ENCODE assay signal across 24 cellular contexts in genomic region chr3:84439476-84439875, GRCh38.
"Had no signal": no experiment of that assay in that cellular context is flagged by ENCODE, and none has a peak within 500 bp of the region (broad histone marks: within the 10 kb centered on the region; RNA-seq: fewer than 3 reads in every experiment).

No MANE protein-coding gene starts in this region.

- H3K36me3 Mint-ChIP-seq: activated CD8-positive, alpha-beta memory T cell treated with anti-CD3 and anti-CD28 coated beads, Interleukin-2, amount 10 ng/mL, durations not matched to agents 7 days and 5 days; naive thymus-derived CD4-positive, alpha-beta T cell; neural progenitor cell had no signal

- H3K27ac Mint-ChIP-seq: activated CD4-positive, alpha-beta T cell treated with anti-CD3 and anti-CD28 coated beads, Interleukin-2, amount 10 ng/mL, durations not matched to agents 7 days and 5 days; activated CD8-positive, alpha-beta memory T cell treated with anti-CD3 and anti-CD28 coated beads, Interleukin-2, amount 10 ng/mL, durations not matched to agents 7 days and 5 days; activated CD8-positive, alpha-beta T cell treated with anti-CD3 and anti-CD28 coated beads for 36 hours; activated naive CD8-positive, alpha-beta T cell treated with anti-CD3 and anti-CD28 coated beads, Interleukin-2, amount 50 U/mL, for 24 hours; dendritic cell treated with granulocyte-macrophage colony-stimulating factor and Interleukin-4, amounts not matched to agents 40 ng/mL and 50 ng/mL, for 4 days; progenitor cell of endocrine pancreas had no signal

- ATAC-seq: activated CD4-positive, CD25-positive, alpha-beta regulatory T cell treated with anti-CD3 and anti-CD28 coated beads, Interleukin-2, amount 50 U/mL, for 24 hours; activated CD8-positive, alpha-beta memory T cell treated with anti-CD3 and anti-CD28 coated beads, Interleukin-2, amount 10 ng/mL, durations not matched to agents 7 days and 5 days; activated CD8-positive, alpha-beta T cell treated with anti-CD3 and anti-CD28 coated beads for 36 hours; activated naive CD8-positive, alpha-beta T cell treated with anti-CD3 and anti-CD28 coated beads, Interleukin-2, amount 50 U/mL, for 24 hours; body of pancreas; esophagus mucosa; gastrocnemius medialis; naive thymus-derived CD4-positive, alpha-beta T cell had no signal

- H3K27me3 Mint-ChIP-seq: activated CD4-positive, alpha-beta T cell treated with anti-CD3 and anti-CD28 coated beads, Interleukin-2, amount 10 ng/mL, durations not matched to agents 7 days and 5 days; activated CD8-positive, alpha-beta memory T cell treated with anti-CD3 and anti-CD28 coated beads, Interleukin-2, amount 10 ng/mL, durations not matched to agents 7 days and 5 days; activated CD8-positive, alpha-beta T cell treated with anti-CD3 and anti-CD28 coated beads for 36 hours; activated naive CD8-positive, alpha-beta T cell treated with anti-CD3 and anti-CD28 coated beads, Interleukin-2, amount 50 U/mL, for 24 hours; dendritic cell treated with granulocyte-macrophage colony-stimulating factor and Interleukin-4, amounts not matched to agents 40 ng/mL and 50 ng/mL, for 4 days; naive thymus-derived CD4-positive, alpha-beta T cell; progenitor cell of endocrine pancreas had no signal

- DNase-seq: activated CD4-positive, alpha-beta T cell treated with anti-CD3 and anti-CD28 coated beads, Interleukin-2, amount 10 ng/mL, durations not matched to agents 7 days and 5 days; activated CD8-positive, alpha-beta memory T cell treated with anti-CD3 and anti-CD28 coated beads, Interleukin-2, amount 10 ng/mL, durations not matched to agents 7 days and 5 days; activated CD8-positive, alpha-beta T cell treated with anti-CD3 and anti-CD28 coated beads for 36 hours; activated gamma-delta T cell; activated naive CD4-positive, alpha-beta T cell treated with anti-CD3 and anti-CD28 coated beads, Interleukin-2, amount 50 U/mL, for 16 hours; activated naive CD8-positive, alpha-beta T cell treated with anti-CD3 and anti-CD28 coated beads, Interleukin-2, amount 50 U/mL, for 24 hours; activated T-cell treated with anti-CD3 and anti-CD28 coated beads for 4 hours; body of pancreas; caudate nucleus; effector CD4-positive, alpha-beta T cell; gastrocnemius medialis; hippocampal formation; left ventricle myocardium inferior; naive thymus-derived CD4-positive, alpha-beta T cell; spleen; stimulated activated CD4-positive, alpha-beta T cell treated with anti-CD3 and anti-CD28 coated beads, Interleukin-4, amount 100 ng/mL, for 1 hour; stimulated activated naive CD4-positive, alpha-beta T cell treated with Interleukin-2 at 50 U/mL for 16 hours; upper lobe of left lung had no signal

- H3K4me3 Mint-ChIP-seq: activated CD4-positive, alpha-beta T cell treated with anti-CD3 and anti-CD28 coated beads, Interleukin-2, amount 10 ng/mL, durations not matched to agents 7 days and 5 days; activated CD8-positive, alpha-beta memory T cell treated with anti-CD3 and anti-CD28 coated beads, Interleukin-2, amount 10 ng/mL, durations not matched to agents 7 days and 5 days; activated CD8-positive, alpha-beta T cell treated with anti-CD3 and anti-CD28 coated beads for 36 hours; activated naive CD8-positive, alpha-beta T cell treated with anti-CD3 and anti-CD28 coated beads, Interleukin-2, amount 50 U/mL, for 24 hours; dendritic cell treated with granulocyte-macrophage colony-stimulating factor and Interleukin-4, amounts not matched to agents 40 ng/mL and 50 ng/mL, for 4 days; naive thymus-derived CD4-positive, alpha-beta T cell; neural progenitor cell had no signal

- H3K4me1 Mint-ChIP-seq: activated CD4-positive, alpha-beta T cell treated with anti-CD3 and anti-CD28 coated beads, Interleukin-2, amount 10 ng/mL, durations not matched to agents 7 days and 5 days; activated CD8-positive, alpha-beta memory T cell treated with anti-CD3 and anti-CD28 coated beads, Interleukin-2, amount 10 ng/mL, durations not matched to agents 7 days and 5 days; activated naive CD8-positive, alpha-beta T cell treated with anti-CD3 and anti-CD28 coated beads, Interleukin-2, amount 50 U/mL, for 24 hours; naive thymus-derived CD4-positive, alpha-beta T cell had no signal

- H3K9me3 ChIP-seq: body of pancreas, gastrocnemius medialis, left ventricle myocardium inferior, thoracic aorta, upper lobe of left lung had no signal

- H3K9me3 Mint-ChIP-seq: dendritic cell treated with granulocyte-macrophage colony-stimulating factor and Interleukin-4, amounts not matched to agents 40 ng/mL and 50 ng/mL, for 4 days; neural progenitor cell had no signal
